ENCODE assay signal across 2 cellular contexts in genomic region chr16:82630219-82630618, GRCh38.
TF ChIP-seq lines count a peak whose summit lies in the region.

No MANE protein-coding gene starts in this region.

TF ChIP-seq in GM23338, 12 proteins besides CTCF, POLR2A, EP300 and RAD21 (continued from another document):
- TF ChIP-seq, protein P1, sequence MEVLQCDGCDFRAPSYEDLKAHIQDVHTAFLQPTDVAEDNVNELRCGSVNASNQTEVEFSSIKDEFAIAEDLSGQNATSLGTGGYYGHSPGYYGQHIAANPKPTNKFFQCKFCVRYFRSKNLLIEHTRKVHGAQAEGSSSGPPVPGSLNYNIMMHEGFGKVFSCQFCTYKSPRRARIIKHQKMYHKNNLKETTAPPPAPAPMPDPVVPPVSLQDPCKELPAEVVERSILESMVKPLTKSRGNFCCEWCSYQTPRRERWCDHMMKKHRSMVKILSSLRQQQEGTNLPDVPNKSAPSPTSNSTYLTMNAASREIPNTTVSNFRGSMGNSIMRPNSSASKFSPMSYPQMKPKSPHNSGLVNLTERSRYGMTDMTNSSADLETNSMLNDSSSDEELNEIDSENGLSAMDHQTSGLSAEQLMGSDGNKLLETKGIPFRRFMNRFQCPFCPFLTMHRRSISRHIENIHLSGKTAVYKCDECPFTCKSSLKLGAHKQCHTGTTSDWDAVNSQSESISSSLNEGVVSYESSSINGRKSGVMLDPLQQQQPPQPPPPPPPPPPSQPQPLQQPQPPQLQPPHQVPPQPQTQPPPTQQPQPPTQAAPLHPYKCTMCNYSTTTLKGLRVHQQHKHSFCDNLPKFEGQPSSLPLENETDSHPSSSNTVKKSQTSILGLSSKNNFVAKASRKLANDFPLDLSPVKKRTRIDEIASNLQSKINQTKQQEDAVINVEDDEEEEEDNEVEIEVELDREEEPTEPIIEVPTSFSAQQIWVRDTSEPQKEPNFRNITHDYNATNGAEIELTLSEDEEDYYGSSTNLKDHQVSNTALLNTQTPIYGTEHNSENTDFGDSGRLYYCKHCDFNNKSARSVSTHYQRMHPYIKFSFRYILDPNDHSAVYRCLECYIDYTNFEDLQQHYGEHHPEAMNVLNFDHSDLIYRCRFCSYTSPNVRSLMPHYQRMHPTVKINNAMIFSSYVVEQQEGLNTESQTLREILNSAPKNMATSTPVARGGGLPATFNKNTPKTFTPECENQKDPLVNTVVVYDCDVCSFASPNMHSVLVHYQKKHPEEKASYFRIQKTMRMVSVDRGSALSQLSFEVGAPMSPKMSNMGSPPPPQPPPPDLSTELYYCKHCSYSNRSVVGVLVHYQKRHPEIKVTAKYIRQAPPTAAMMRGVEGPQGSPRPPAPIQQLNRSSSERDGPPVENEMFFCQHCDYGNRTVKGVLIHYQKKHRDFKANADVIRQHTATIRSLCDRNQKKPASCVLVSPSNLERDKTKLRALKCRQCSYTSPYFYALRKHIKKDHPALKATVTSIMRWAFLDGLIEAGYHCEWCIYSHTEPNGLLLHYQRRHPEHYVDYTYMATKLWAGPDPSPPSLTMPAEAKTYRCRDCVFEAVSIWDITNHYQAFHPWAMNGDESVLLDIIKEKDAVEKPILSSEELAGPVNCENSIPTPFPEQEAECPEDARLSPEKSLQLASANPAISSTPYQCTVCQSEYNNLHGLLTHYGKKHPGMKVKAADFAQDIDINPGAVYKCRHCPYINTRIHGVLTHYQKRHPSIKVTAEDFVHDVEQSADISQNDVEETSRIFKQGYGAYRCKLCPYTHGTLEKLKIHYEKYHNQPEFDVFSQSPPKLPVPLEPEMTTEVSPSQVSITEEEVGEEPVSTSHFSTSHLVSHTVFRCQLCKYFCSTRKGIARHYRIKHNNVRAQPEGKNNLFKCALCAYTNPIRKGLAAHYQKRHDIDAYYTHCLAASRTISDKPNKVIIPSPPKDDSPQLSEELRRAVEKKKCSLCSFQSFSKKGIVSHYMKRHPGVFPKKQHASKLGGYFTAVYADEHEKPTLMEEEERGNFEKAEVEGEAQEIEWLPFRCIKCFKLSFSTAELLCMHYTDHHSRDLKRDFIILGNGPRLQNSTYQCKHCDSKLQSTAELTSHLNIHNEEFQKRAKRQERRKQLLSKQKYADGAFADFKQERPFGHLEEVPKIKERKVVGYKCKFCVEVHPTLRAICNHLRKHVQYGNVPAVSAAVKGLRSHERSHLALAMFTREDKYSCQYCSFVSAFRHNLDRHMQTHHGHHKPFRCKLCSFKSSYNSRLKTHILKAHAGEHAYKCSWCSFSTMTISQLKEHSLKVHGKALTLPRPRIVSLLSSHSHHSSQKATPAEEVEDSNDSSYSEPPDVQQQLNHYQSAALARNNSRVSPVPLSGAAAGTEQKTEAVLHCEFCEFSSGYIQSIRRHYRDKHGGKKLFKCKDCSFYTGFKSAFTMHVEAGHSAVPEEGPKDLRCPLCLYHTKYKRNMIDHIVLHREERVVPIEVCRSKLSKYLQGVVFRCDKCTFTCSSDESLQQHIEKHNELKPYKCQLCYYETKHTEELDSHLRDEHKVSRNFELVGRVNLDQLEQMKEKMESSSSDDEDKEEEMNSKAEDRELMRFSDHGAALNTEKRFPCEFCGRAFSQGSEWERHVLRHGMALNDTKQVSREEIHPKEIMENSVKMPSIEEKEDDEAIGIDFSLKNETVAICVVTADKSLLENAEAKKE (CRISPR knock-in tag; IDR thresholded peaks at IDR 0.05): no peak
- TF ChIP-seq POLR2AphosphoS5 (IDR thresholded peaks at IDR 0.05; ENCODE audit: low read depth) (no peak), NANOG (IDR thresholded peaks at IDR 0.05; ENCODE audit: borderline replicate concordance) (no peak), ETS1 (IDR thresholded peaks at IDR 0.05) (no peak), JUNB (IDR thresholded peaks at IDR 0.05; ENCODE audit: unreplicated experiment) (no peak), EZH2phosphoT487 (IDR thresholded peaks at IDR 0.05; ENCODE audit: unreplicated experiment) (no peak), REST (IDR thresholded peaks at IDR 0.05; ENCODE audit: unreplicated experiment) (no peak), ZNF114 (CRISPR knock-in tag; IDR thresholded peaks at IDR 0.05) (no peak), ZNF331 (CRISPR knock-in tag; IDR thresholded peaks at IDR 0.05; ENCODE audit: low read depth) (no peak), CREB1 (CRISPR knock-in tag; IDR thresholded peaks at IDR 0.05; ENCODE audit: low read depth) (no peak)

TF ChIP-seq in SK-N-SH treated with all-trans-retinoic acid at 6 μM for 48 hours, 23 proteins besides CTCF, POLR2A, EP300 and RAD21 (continued from another document):
- no peak for TF ChIP-seq PATZ1 (CRISPR knock-in tag; IDR thresholded peaks at IDR 0.05; ENCODE audit: borderline replicate concordance)
- TF ChIP-seq ZNF8 (CRISPR knock-in tag; IDR thresholded peaks at IDR 0.05): no peak
- TF ChIP-seq ESRRG (CRISPR knock-in tag; IDR thresholded peaks at IDR 0.05): no peak
- TF ChIP-seq TSHZ2 (CRISPR knock-in tag; IDR thresholded peaks at IDR 0.05): no peak
- no peak for TF ChIP-seq TOX (CRISPR knock-in tag; IDR thresholded peaks at IDR 0.05; ENCODE audit: borderline replicate concordance)
- no peak for TF ChIP-seq ARNTL (CRISPR knock-in tag; IDR thresholded peaks at IDR 0.05; ENCODE audit: borderline replicate concordance, low read depth)
- no peak for TF ChIP-seq ZC3H10 (CRISPR knock-in tag; IDR thresholded peaks at IDR 0.05)
- TF ChIP-seq PPARA (CRISPR knock-in tag; IDR thresholded peaks at IDR 0.05; ENCODE audit: borderline replicate concordance): no peak
